ENCODE assay signal across 13 cellular contexts in the genomic region with DNA sequence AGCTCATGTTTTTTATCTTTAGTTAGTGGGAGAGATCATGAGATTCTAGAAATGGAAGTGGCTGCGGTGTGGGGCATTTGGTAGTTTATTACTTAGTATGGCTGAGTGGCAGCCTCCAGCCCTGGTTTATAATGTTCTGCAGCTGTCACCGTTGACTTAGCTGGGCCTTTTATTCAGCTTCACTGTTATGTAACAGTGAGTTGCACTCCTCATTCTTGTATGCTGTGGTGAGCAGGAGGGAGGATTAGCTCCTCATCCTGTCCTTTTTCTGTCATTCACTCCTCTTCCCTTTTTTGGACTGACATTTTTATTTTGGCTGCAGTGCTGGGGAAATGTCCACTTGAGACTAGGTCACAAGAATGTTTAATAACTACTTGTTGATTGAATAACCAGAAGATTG. TPM values are rescaled to one million over a fixed set of nuclear protein-coding genes. Genes with fewer than 3 reads are reported as not detected.
A peak's percentile ranks its signal among the peaks of the same experiment; 100 is the strongest.
DNase-seq lines count a peak whose midpoint lies in the region; ATAC-seq and TF ChIP-seq lines count a peak whose summit lies in the region.
"Had no signal": no experiment of that assay in that cellular context is flagged by ENCODE, and none has a peak within 500 bp of the region (broad histone marks: within the 10 kb centered on the region; RNA-seq: fewer than 3 reads in every experiment).

No MANE protein-coding gene starts in this region.

- H3K4me3 ChIP-seq in heart right ventricle, result no peak overlapping the region

- peak in 5 of 8 donors; percentile 25 to 82 (median 75) for ATAC-seq in heart right ventricle
- ATAC-seq in HG03139 (IDR thresholded peaks at IDR 0.05; ENCODE audit: unreplicated experiment), result no peak
- ATAC-seq in HG02981 (IDR thresholded peaks at IDR 0.05; ENCODE audit: unreplicated experiment), result no peak

- H3K27ac ChIP-seq in heart right ventricle, result peak overlapping the region in 4 of 10 donors; percentile 14 to 61 (median 24)
- H3K27ac ChIP-seq: 22Rv1 had no signal

- DNase-seq in DMS 273 (lab: John Stamatoyannopoulos, UW; ENCODE audit: unreplicated experiment), result peak; percentile 61
- DNase-seq in DMS 273 treated with DMSO at 0.1 percent for 48 hours (lab: John Stamatoyannopoulos, UW), result no peak
- peak; percentile 3 for DNase-seq in NCI-H345 treated with DMSO at 0.1 percent for 48 hours (lab: John Stamatoyannopoulos, UW; ENCODE audit: unreplicated experiment)
- no peak for DNase-seq in heart right ventricle
- DNase-seq in putamen (ENCODE audit: low spot score), result peak; percentile 48
- DNase-seq in EL, result no peak
- DNase-seq: activated CD4-positive, alpha-beta memory T cell treated with anti-CD3 and anti-CD28 coated beads for 36 hours; activated naive CD8-positive, alpha-beta T cell treated with anti-CD3 and anti-CD28 coated beads, Interleukin-2, amount 10 ng/mL, durations not matched to agents 7 days and 5 days; NCI-H2029 treated with DMSO at 0.1 percent for 48 hours; stimulated activated CD4-positive, alpha-beta T cell treated with anti-CD3 and anti-CD28 coated beads, Interleukin-15, amount 100 ng/mL, for 24 hours had no signal

- no peaks in the 10 kb centered on the region for H3K9me3 ChIP-seq in heart right ventricle

- peaks cover 0 to 33% (median 22%) of the 10 kb centered on the region in 9 donors for H3K4me1 ChIP-seq in heart right ventricle

- TF ChIP-seq CTCF in heart right ventricle (IDR thresholded peaks at IDR 0.05), result no peak

- no peaks in the 10 kb centered on the region for H3K27me3 ChIP-seq in heart right ventricle

- 34 to 47% methylated on average over 2 of the region's 2 CpGs for WGBS in heart right ventricle, 2 donors

- peaks cover 0 to 13% (median 0%) of the 10 kb centered on the region in 9 donors for H3K36me3 ChIP-seq in heart right ventricle

- intact Hi-C loops in heart right ventricle (cut with DNase I), result no loop called here

RNA-seq across cellular contexts. Expression of a gene that starts 29.5 kb away (rescaled TPM):
- 10 to 100 TPM; 11.5 to 14.5 (median 13.4) TPM for total RNA-seq in heart right ventricle
- 1 to 10 TPM; 1.8 to 7.4 TPM for polyA plus RNA-seq in heart right ventricle

Comparison
In these comparisons a context has a peak if more than half of its experiments do, and no peak if none do; other contexts are left out.
1. DNase-seq: peak in DMS 273 (single experiment), NCI-H345 treated with DMSO at 0.1 percent for 48 hours (single experiment) and putamen (single experiment); none in DMS 273 treated with DMSO at 0.1 percent for 48 hours (single experiment), heart right ventricle (0 of 2) and EL (single experiment).
2. ATAC-seq: peak in heart right ventricle (5 of 8); none in HG03139 (single experiment) and HG02981 (single experiment).